In the genomic region with DNA sequence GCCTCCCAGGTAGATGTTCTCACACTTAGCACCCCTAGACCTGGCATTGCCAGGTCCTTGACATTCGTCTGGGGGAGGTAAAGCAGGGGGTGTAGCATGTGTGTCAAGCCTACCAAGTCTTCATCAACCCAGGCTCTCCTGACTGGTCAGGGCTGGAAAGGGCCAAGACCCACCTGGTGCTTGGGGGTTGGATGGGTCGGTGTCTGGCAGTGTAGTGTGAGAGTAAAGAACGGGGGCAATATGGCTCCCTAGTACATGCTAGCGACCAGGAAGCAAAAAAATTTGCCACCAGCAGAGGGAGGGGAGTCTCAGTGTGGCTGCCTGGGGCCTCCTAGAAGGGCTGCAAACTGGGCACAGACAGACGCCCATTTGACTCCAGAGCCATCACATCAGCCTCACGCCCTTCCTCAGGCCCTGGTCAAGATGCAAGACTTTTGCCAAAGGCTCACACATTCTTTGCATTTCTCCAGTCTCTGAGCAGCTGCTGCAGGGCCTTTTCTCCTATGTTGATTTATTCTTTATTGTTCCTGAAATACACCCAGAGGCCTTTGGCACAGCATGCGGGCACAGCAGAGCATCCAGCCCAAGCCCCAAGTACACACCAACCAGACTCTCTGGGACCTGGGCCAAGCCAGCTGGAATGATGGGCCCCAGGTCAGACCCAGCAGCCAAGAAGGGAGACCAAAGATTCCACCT, we compare ENCODE assay signal across 8 cellular contexts. TPM values are rescaled to one million over a fixed set of nuclear protein-coding genes. Genes with fewer than 3 reads are reported as not detected.
A peak's percentile ranks its signal among the peaks of the same experiment; 100 is the strongest.
DNase-seq lines count a peak whose midpoint lies in the region; ATAC-seq and TF ChIP-seq lines count a peak whose summit lies in the region.

No MANE protein-coding gene starts in this region.

- no peak overlapping the region for H3K4me3 ChIP-seq in AG04449 (ENCODE audit: low read depth, low read length)
- no peak overlapping the region for H3K4me3 ChIP-seq in epithelial cell of proximal tubule (ENCODE audit: low read depth, low read length)

- in situ Hi-C loops in G401 (cut with HindIII; ENCODE audit: low sequenced_read_pairs), result no loop called here

- ATAC-seq in natural killer cell treated with Interleukin-12 subunit alpha and Interleukin-12 subunit beta and Interleukin-15 and Interleukin-18, amount 100 ng/mL, for 72 hours, result no peak
- ATAC-seq in HG02642 (IDR thresholded peaks at IDR 0.05; ENCODE audit: poor library complexity, unreplicated experiment), result no peak

- H3K4me3 Mint-ChIP-seq in activated CD4-positive, alpha-beta T cell treated with anti-CD3 and anti-CD28 coated beads, Interleukin-2, amount 10 ng/mL, durations not matched to agents 24 days and 14 days, result peak overlapping the region; percentile 87
- peak overlapping the region; percentile 87 for H3K4me3 Mint-ChIP-seq in natural killer cell treated with Interleukin-12 subunit alpha and Interleukin-12 subunit beta and Interleukin-15 and Interleukin-18, amount 100 ng/mL, for 72 hours

- CTCF ChIA-PET in AG04449 (lab: Yijun Ruan, JAX), result interaction anchor here (0.7 to 4.9 kb wide), 5 partner anchors 11 to 40 kb away, joined by 3 to 35 read pairs (median 5); no protein-coding TSS in a partner anchor

- peaks cover 16% of the 10 kb centered on the region for H3K36me3 Mint-ChIP-seq in activated CD4-positive, alpha-beta T cell treated with anti-CD3 and anti-CD28 coated beads, Interleukin-2, amount 10 ng/mL, durations not matched to agents 24 days and 14 days (ENCODE audit: low read depth)
- H3K36me3 Mint-ChIP-seq in natural killer cell treated with Interleukin-12 subunit alpha and Interleukin-12 subunit beta and Interleukin-15 and Interleukin-18, amount 100 ng/mL, for 72 hours, result no peaks in the 10 kb centered on the region

- H3K27ac Mint-ChIP-seq in activated CD4-positive, alpha-beta T cell treated with anti-CD3 and anti-CD28 coated beads, Interleukin-2, amount 10 ng/mL, durations not matched to agents 24 days and 14 days, result peak overlapping the region; percentile 96
- peak overlapping the region; percentile 88 to 93 for H3K27ac Mint-ChIP-seq in natural killer cell treated with Interleukin-12 subunit alpha and Interleukin-12 subunit beta and Interleukin-15 and Interleukin-18, amount 100 ng/mL, for 72 hours

- no peaks in the 10 kb centered on the region for H3K27me3 Mint-ChIP-seq in activated CD4-positive, alpha-beta T cell treated with anti-CD3 and anti-CD28 coated beads, Interleukin-2, amount 10 ng/mL, durations not matched to agents 24 days and 14 days
- H3K27me3 Mint-ChIP-seq in natural killer cell treated with Interleukin-12 subunit alpha and Interleukin-12 subunit beta and Interleukin-15 and Interleukin-18, amount 100 ng/mL, for 72 hours, result no peaks in the 10 kb centered on the region

- intact Hi-C loops in activated CD4-positive, alpha-beta T cell treated with anti-CD3 and anti-CD28 coated beads, Interleukin-2, amount 10 ng/mL, durations not matched to agents 24 days and 14 days (cut with micrococcal nuclease), result no loop called here

- TF ChIP-seq CTCF in AG04449 (IDR thresholded peaks at IDR 0.05; ENCODE audit: insufficient read depth, low read length, missing control alignments), result peak; percentile 43
- TF ChIP-seq CTCF in GM20000 (IDR thresholded peaks at IDR 0.05; ENCODE audit: extremely low read depth, missing control alignments), result no peak
- TF ChIP-seq CTCF in epithelial cell of proximal tubule (conservative IDR thresholded peaks at IDR 0.05; ENCODE audit: low read depth, low read length), result peak; percentile 45

- no peaks in the 10 kb centered on the region for H3K9me3 Mint-ChIP-seq in activated CD4-positive, alpha-beta T cell treated with anti-CD3 and anti-CD28 coated beads, Interleukin-2, amount 10 ng/mL, durations not matched to agents 24 days and 14 days
- H3K9me3 Mint-ChIP-seq in natural killer cell treated with Interleukin-12 subunit alpha and Interleukin-12 subunit beta and Interleukin-15 and Interleukin-18, amount 100 ng/mL, for 72 hours, result no peaks in the 10 kb centered on the region

- POLR2A ChIA-PET in AG04449 (lab: Yijun Ruan, JAX), result no interaction called here

- DNase-seq in AG04449 (ENCODE audit: low read depth, low spot score) (peak; percentile 38), GM20000 (ENCODE audit: low spot score) (peak; percentile 18), epithelial cell of proximal tubule (ENCODE audit: low read depth) (no peak), T-helper 9 cell (no peak), G401 (ENCODE audit: low spot score) (no peak)
- peak; percentile 78 for DNase-seq in activated CD4-positive, alpha-beta T cell treated with anti-CD3 and anti-CD28 coated beads, Interleukin-2, amount 10 ng/mL, durations not matched to agents 24 days and 14 days
- peak; percentile 59 for DNase-seq in natural killer cell treated with Interleukin-12 subunit alpha and Interleukin-12 subunit beta and Interleukin-15 and Interleukin-18, amount 100 ng/mL, for 72 hours (ENCODE audit: low spot score)

- peaks cover 92% of the 10 kb centered on the region for H3K4me1 Mint-ChIP-seq in activated CD4-positive, alpha-beta T cell treated with anti-CD3 and anti-CD28 coated beads, Interleukin-2, amount 10 ng/mL, durations not matched to agents 24 days and 14 days
- peaks cover 84 to 98% of the 10 kb centered on the region in 2 donors for H3K4me1 Mint-ChIP-seq in natural killer cell treated with Interleukin-12 subunit alpha and Interleukin-12 subunit beta and Interleukin-15 and Interleukin-18, amount 100 ng/mL, for 72 hours (ENCODE audit: low read depth in 2 of 2)

RNA-seq across cellular contexts. Expression of gene PNMA1, which starts 38.3 kb away (rescaled TPM):
- total RNA-seq in activated CD4-positive, alpha-beta T cell treated with anti-CD3 and anti-CD28 coated beads, Interleukin-2, amount 10 ng/mL, durations not matched to agents 24 days and 14 days, result 29.7 and 30.4 TPM in 2 replicates
- 22.9 and 23.6 TPM in 2 replicates for total RNA-seq in epithelial cell of proximal tubule
- 10 to 100 TPM; 18.9 to 32.2 TPM for total RNA-seq in natural killer cell treated with Interleukin-12 subunit alpha and Interleukin-12 subunit beta and Interleukin-15 and Interleukin-18, amount 100 ng/mL, for 72 hours
- 65.8 and 80.4 TPM in 2 replicates for total RNA-seq in G401 (2014; rRNA removed; shearing (Covaris generic))

Comparison
In these comparisons a context has a peak if more than half of its experiments do, and no peak if none do; other contexts are left out.
1. DNase-seq: peak in AG04449 (single experiment), GM20000 (single experiment), activated CD4-positive, alpha-beta T cell treated with anti-CD3 and anti-CD28 coated beads, Interleukin-2, amount 10 ng/mL, durations not matched to agents 24 days and 14 days (single experiment) and natural killer cell treated with Interleukin-12 subunit alpha and Interleukin-12 subunit beta and Interleukin-15 and Interleukin-18, amount 100 ng/mL, for 72 hours (single experiment); none in epithelial cell of proximal tubule (single experiment), T-helper 9 cell (single experiment) and G401 (single experiment).